1 cellular context compared by ENCODE assay signal in genomic region chr7:73429218-73429617, GRCh38.
TF ChIP-seq lines count a peak whose summit lies in the region.

No MANE protein-coding gene starts in this region.

TF ChIP-seq in HEK293, 187 proteins besides CTCF, POLR2A, EP300 and RAD21 (continued from another document):
- TF ChIP-seq ZNF280D (tag by site-specific recombination; IDR thresholded peaks at IDR 0.05) (no peak), ZNF239 (tag by site-specific recombination; IDR thresholded peaks at IDR 0.05) (no peak), ZNF645 (tag by site-specific recombination; IDR thresholded peaks at IDR 0.05) (no peak), ZFHX2 (tag by site-specific recombination; conservative IDR thresholded peaks at IDR 0.05) (peak; percentile 82), PRDM2 (tag by site-specific recombination; IDR thresholded peaks at IDR 0.05; ENCODE audit: borderline replicate concordance) (no peak), ZNF513 (tag by site-specific recombination; IDR thresholded peaks at IDR 0.05) (no peak), PATZ1 (tag by site-specific recombination; IDR thresholded peaks at IDR 0.05) (peak; percentile 31; the same call in 1 of the 2 replicates)
TF ChIP-seq in HEK293: peak in this region for 3.
